In the genomic region with DNA sequence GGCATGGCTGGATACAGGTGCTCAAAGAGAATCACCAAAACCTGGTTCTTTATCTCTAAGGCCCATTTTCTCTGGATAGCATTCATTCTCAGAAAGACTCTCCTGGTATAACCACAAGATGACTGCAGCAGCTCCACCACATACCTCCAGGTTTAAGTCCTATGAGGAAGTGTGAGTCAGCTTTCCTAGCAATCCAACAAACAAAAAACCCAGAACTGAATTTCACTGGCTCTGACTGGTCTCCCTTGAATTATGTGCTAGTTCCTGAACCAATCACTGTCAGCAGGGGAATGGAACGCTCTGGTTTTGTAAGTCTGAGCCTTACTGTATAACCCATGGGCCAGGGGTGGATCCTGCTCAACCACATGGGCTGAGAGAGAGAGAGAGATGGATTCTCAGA, we compare ENCODE assay signal across 11 cellular contexts. TPM values are rescaled to one million over a fixed set of nuclear protein-coding genes. Genes with fewer than 3 reads are reported as not detected.
DNase-seq lines count a peak whose midpoint lies in the region; FAIRE-seq and TF ChIP-seq lines count a peak whose summit lies in the region.
"Had no signal": no experiment of that assay in that cellular context is flagged by ENCODE, and none has a peak within 500 bp of the region (broad histone marks: within the 10 kb centered on the region; RNA-seq: fewer than 3 reads in every experiment).

No MANE protein-coding gene starts in this region.

- no peaks in the 10 kb centered on the region for H3K27me3 ChIP-seq in effector memory CD4-positive, alpha-beta T cell (replicated peaks; ENCODE audit: control insufficient read depth, insufficient read depth, low read length, poor library complexity, severe bottlenecking)

- no peaks in the 10 kb centered on the region for H3K9me3 ChIP-seq in effector memory CD4-positive, alpha-beta T cell (ENCODE audit: control insufficient read depth, low read length)

- no peak for TF ChIP-seq POLR2A in H54 (IDR thresholded peaks at IDR 0.05; ENCODE audit: low read depth, low read length)

- H3K27ac ChIP-seq in epithelial cell of prostate = no peak overlapping the region
- no peak overlapping the region for H3K27ac ChIP-seq in effector memory CD4-positive, alpha-beta T cell (ENCODE audit: insufficient read depth, low read length, poor library complexity, severe bottlenecking)
- H3K27ac ChIP-seq: PC-9 had no signal

- DNase-seq in H54 (ENCODE audit: insufficient read length, low spot score) = peak; percentile 13
- peak; percentile 82 for DNase-seq in NCI-H226
- DNase-seq in epithelial cell of prostate (ENCODE audit: low read depth, low spot score) = peak; percentile 72
- peak; percentile 81 for DNase-seq in renal cortical epithelial cell (ENCODE audit: low read depth)
- DNase-seq in hippocampal formation (lab: John Stamatoyannopoulos, UW) = no peak
- no peak for DNase-seq in effector memory CD4-positive, alpha-beta T cell
- DNase-seq in activated T-cell treated with anti-CD3 and anti-CD28 coated beads for 4 hours = no peak
- DNase-seq: NCI-H2171 treated with DMSO at 0.1 percent for 48 hours had no signal

- no peaks in the 10 kb centered on the region for H3K4me1 ChIP-seq in effector memory CD4-positive, alpha-beta T cell (ENCODE audit: control insufficient read depth, insufficient read depth, low read length, poor library complexity, severe bottlenecking)

- no peak overlapping the region for H3K4me3 ChIP-seq in effector memory CD4-positive, alpha-beta T cell (ENCODE audit: insufficient read depth, low read depth, low read length, poor library complexity, severe bottlenecking)
- H3K4me3 ChIP-seq: GM12878, PC-9 had no signal

- H3K36me3 ChIP-seq in effector memory CD4-positive, alpha-beta T cell (ENCODE audit: control insufficient read depth, insufficient read depth, low read length) = no peaks in the 10 kb centered on the region

- FAIRE-seq in H54 (lab: Jason Lieb, UNC) = no peak
- FAIRE-seq: GM12878, islet of Langerhans had no signal

RNA-seq across cellular contexts. Expression of gene MRPL46, which starts 27.2 kb away (rescaled TPM):
- 17.9 and 19.4 TPM in 2 replicates for total RNA-seq in renal cortical epithelial cell

RNA-seq across cellular contexts. Expression of gene MRPS11, which starts 27.5 kb away (rescaled TPM):
- total RNA-seq in renal cortical epithelial cell = 28.1 and 35.4 TPM in 2 replicates

Comparison
In these comparisons a context has a peak if more than half of its experiments do, and no peak if none do; other contexts are left out.
1. DNase-seq: peak in H54 (single experiment), NCI-H226 (single experiment), epithelial cell of prostate (single experiment) and renal cortical epithelial cell (single experiment); none in hippocampal formation (0 of 2), effector memory CD4-positive, alpha-beta T cell (0 of 3) and activated T-cell treated with anti-CD3 and anti-CD28 coated beads for 4 hours (single experiment).